9 cellular contexts compared by ENCODE assay signal in genomic region chr1:207863893-207864535, GRCh38. TPM values are rescaled to one million over a fixed set of nuclear protein-coding genes. Genes with fewer than 3 reads are reported as not detected.
DNase-seq lines count a peak whose midpoint lies in the region; ATAC-seq lines count a peak whose summit lies in the region.
"Had no signal": no experiment of that assay in that cellular context is flagged by ENCODE, and none has a peak within 500 bp of the region (broad histone marks: within the 10 kb centered on the region; RNA-seq: fewer than 3 reads in every experiment).

No MANE protein-coding gene starts in this region.

- no peak overlapping the region for H3K4me3 ChIP-seq in HAP-1

- H3K27me3 ChIP-seq in HAP-1 (ENCODE audit: low read depth), result no peaks in the 10 kb centered on the region

- H3K4me3 Mint-ChIP-seq in immature natural killer cell, result peak overlapping the region; percentile 37 to 84 (median 68)

- H3K36me3 ChIP-seq in HAP-1 (replicated peaks), result peaks cover 49% of the 10 kb centered on the region

- DNase-seq in activated CD4-positive, alpha-beta T cell treated with anti-CD3 and anti-CD28 coated beads for 4 hours, result peak; percentile 36 to 40
- DNase-seq in immature natural killer cell (peak; percentile 49 to 60 (median 58)), HAP-1 (ENCODE audit: low spot score in 2 of 2) (no peak), NCI-H524 treated with DMSO at 0.1 percent for 48 hours (lab: John Stamatoyannopoulos, UW) (no peak), LoVo (ENCODE audit: low spot score) (no peak)
- DNase-seq: IMR-90 had no signal

- peaks cover 0 to 58% of the 10 kb centered on the region in 2 donors for H3K4me1 Mint-ChIP-seq in immature natural killer cell

- H3K27me3 Mint-ChIP-seq in immature natural killer cell (ENCODE audit: low read depth in 3 of 3), result peaks cover 0 to 4% (median 2%) of the 10 kb centered on the region in 3 donors

- peaks cover 7 to 23% (median 7%) of the 10 kb centered on the region in 3 donors for H3K36me3 Mint-ChIP-seq in immature natural killer cell

- H3K9me3 Mint-ChIP-seq in immature natural killer cell, result no peaks in the 10 kb centered on the region

- in situ Hi-C loops in HAP-1 (cut with MboI; ENCODE audit: low sequenced_read_pairs), result no loop called here

- H3K4me1 ChIP-seq in HAP-1, result 0 out of 2 replicates have a peak, but pooled peaks cover 4% of the 10 kb centered on the region

- H3K27ac Mint-ChIP-seq in immature natural killer cell, result peak overlapping the region; percentile 37 to 94 (median 82)

- ATAC-seq in GM18858 (IDR thresholded peaks at IDR 0.05; ENCODE audit: unreplicated experiment), result peak; percentile 80
- peak; percentile 66 for ATAC-seq in HG03095 (IDR thresholded peaks at IDR 0.05; ENCODE audit: unreplicated experiment)
- no peak for ATAC-seq in GM18520 (IDR thresholded peaks at IDR 0.05; ENCODE audit: unreplicated experiment)

- H3K9me3 ChIP-seq in HAP-1, result no peaks in the 10 kb centered on the region

RNA-seq across cellular contexts. Expression of gene CD34, which starts 46.9 kb away (rescaled TPM):
- polyA plus RNA-seq in immature natural killer cell, result not detected

Comparison
In these comparisons a context has a peak if more than half of its experiments do, and no peak if none do; other contexts are left out.
1. DNase-seq: peak in activated CD4-positive, alpha-beta T cell treated with anti-CD3 and anti-CD28 coated beads for 4 hours (2 of 2) and immature natural killer cell (3 of 3); none in HAP-1 (0 of 2), NCI-H524 treated with DMSO at 0.1 percent for 48 hours (single experiment) and LoVo (single experiment).